3 cellular contexts compared by ENCODE assay signal in genomic region chr19:35988824-35989223, GRCh38.
TF ChIP-seq lines count a peak whose summit lies in the region.

No MANE protein-coding gene starts in this region.

TF ChIP-seq in A549, 52 proteins besides CTCF, POLR2A, EP300 and RAD21:
- TF ChIP-seq CHD4 (IDR thresholded peaks at IDR 0.05; ENCODE audit: borderline replicate concordance) = 0 out of 2 replicates have a peak, but pooled peaks have one; percentile 24
- TF ChIP-seq BCL3 (IDR thresholded peaks at IDR 0.05) = no peak

TF ChIP-seq in HEK293, 187 proteins besides CTCF, POLR2A, EP300 and RAD21:
- peak; percentile 100 for TF ChIP-seq RBAK (tag by site-specific recombination; IDR thresholded peaks at IDR 0.05)
- no peak for TF ChIP-seq ZNF2 (tag by site-specific recombination; IDR thresholded peaks at IDR 0.05)
- TF ChIP-seq ZNF664 (tag by site-specific recombination; IDR thresholded peaks at IDR 0.05) = peak; percentile 98
- peak; percentile 57; the same call in 1 of the 2 replicates for TF ChIP-seq ZNF280D (tag by site-specific recombination; IDR thresholded peaks at IDR 0.05)
- no peak for TF ChIP-seq ZNF670 (tag by site-specific recombination; IDR thresholded peaks at IDR 0.05; ENCODE audit: low read depth)
- TF ChIP-seq ZFP3 (tag by site-specific recombination; IDR thresholded peaks at IDR 0.05; ENCODE audit: low read depth) = no peak
- no peak for TF ChIP-seq HOXC10 (CRISPR knock-in tag; IDR thresholded peaks at IDR 0.05)
- TF ChIP-seq GLIS2 (tag by site-specific recombination; IDR thresholded peaks at IDR 0.05) = no peak
- no peak for TF ChIP-seq ZBTB6 (tag by site-specific recombination; IDR thresholded peaks at IDR 0.05)
- no peak for TF ChIP-seq PRDM1 (tag by site-specific recombination; IDR thresholded peaks at IDR 0.05)
- TF ChIP-seq ZFP41 (tag by site-specific recombination; IDR thresholded peaks at IDR 0.05; ENCODE audit: borderline replicate concordance) = no peak
- TF ChIP-seq ZNF629 (tag by site-specific recombination; IDR thresholded peaks at IDR 0.05) = no peak
- TF ChIP-seq ZNF830 (tag by site-specific recombination; IDR thresholded peaks at IDR 0.05; ENCODE audit: low read depth) = no peak

TF ChIP-seq in K562, 482 proteins besides CTCF, POLR2A, EP300 and RAD21:
- TF ChIP-seq FOXJ3 (CRISPR knock-in tag; IDR thresholded peaks at IDR 0.05) = no peak
- no peak for TF ChIP-seq MLLT1 (IDR thresholded peaks at IDR 0.05)
- no peak for TF ChIP-seq ZNF445 (CRISPR knock-in tag; IDR thresholded peaks at IDR 0.05; ENCODE audit: low read depth)
- TF ChIP-seq KDM1A (IDR thresholded peaks at IDR 0.05) = peak; percentile 52 to 56; a peak in 3 of 4 replicates
- peak; percentile 17; the same call in 1 of the 2 replicates for TF ChIP-seq SMARCA5 (IDR thresholded peaks at IDR 0.05)
- peak in 1 of 2 experiments; percentile 70; a peak in 1 of 3 replicates for TF ChIP-seq CBX3 (IDR thresholded peaks at IDR 0.05; ENCODE audit: borderline replicate concordance in 1 of 2, low read length in 2 of 2)
- TF ChIP-seq RBM25 (IDR thresholded peaks at IDR 0.05; ENCODE audit: low read depth, low read length, severe bottlenecking) = peak; percentile 76
- 0 out of 2 replicates have a peak, but pooled peaks have one; percentile 31 for TF ChIP-seq ADNP (tag; IDR thresholded peaks at IDR 0.05)
- peak; percentile 88 for TF ChIP-seq BCOR (IDR thresholded peaks at IDR 0.05)
- TF ChIP-seq TRIM28 (IDR thresholded peaks at IDR 0.05) = peak; percentile 71; the same call in 1 of the 2 replicates
- 0 out of 2 replicates have a peak, but pooled peaks have one; percentile 34 for TF ChIP-seq CBX1 (IDR thresholded peaks at IDR 0.05; ENCODE audit: low read depth)
- TF ChIP-seq BHLHE40 (IDR thresholded peaks at IDR 0.05; ENCODE audit: low read length) = no peak
- no peak for TF ChIP-seq HOXB6 (CRISPR knock-in tag; IDR thresholded peaks at IDR 0.05; ENCODE audit: borderline replicate concordance)
